ENCODE assay signal across 23 cellular contexts in genomic region chr2:162490795-162491470, GRCh38.
DNase-seq lines count a peak whose midpoint lies in the region; ATAC-seq, FAIRE-seq and TF ChIP-seq lines count a peak whose summit lies in the region.
"Had no signal": no experiment of that assay in that cellular context is flagged by ENCODE, and none has a peak within 500 bp of the region (broad histone marks: within the 10 kb centered on the region; RNA-seq: fewer than 3 reads in every experiment).

No MANE protein-coding gene starts in this region.

- H3K4me3 ChIP-seq in small intestine (ENCODE audit: low read depth in 1 of 2, low read length in 2 of 2): no peak overlapping the region
- H3K4me3 ChIP-seq: upper lobe of left lung had no signal

- no peaks in the 10 kb centered on the region for H3K27me3 ChIP-seq in foreskin keratinocyte
- H3K27me3 ChIP-seq in small intestine (ENCODE audit: control insufficient read depth in 2 of 2, insufficient read depth in 2 of 2, low read length in 2 of 2): no peaks in the 10 kb centered on the region
- H3K27me3 ChIP-seq: upper lobe of left lung had no signal

- H3K36me3 Mint-ChIP-seq in activated T-helper 1 cell treated with anti-CD3 and anti-CD28 coated beads, Interleukin-12 subunit alpha, Interleukin-12 subunit beta, Interleukin-2, Interleukin-4 antibody, amounts not matched to agents 30 ng/mL and 10 ng/mL and 1 ng/mL, durations not matched to agents 14 hours and 24 hours and 36 hours (ENCODE audit: low read depth): no peaks in the 10 kb centered on the region
- no peaks in the 10 kb centered on the region for H3K36me3 Mint-ChIP-seq in activated CD8-positive, alpha-beta memory T cell treated with anti-CD3 and anti-CD28 coated beads, Interleukin-2, amount 10 ng/mL, durations not matched to agents 7 days and 5 days
- H3K36me3 Mint-ChIP-seq: CD4-positive, alpha-beta memory T cell had no signal

- ATAC-seq in GM18517 (IDR thresholded peaks at IDR 0.05; ENCODE audit: unreplicated experiment): peak; percentile 12
- ATAC-seq in GM21619 (IDR thresholded peaks at IDR 0.05; ENCODE audit: unreplicated experiment): peak; percentile 14
- peak; percentile 10 for ATAC-seq in foreskin keratinocyte
- no peak for ATAC-seq in activated CD8-positive, alpha-beta memory T cell treated with anti-CD3 and anti-CD28 coated beads, Interleukin-2, amount 10 ng/mL, durations not matched to agents 7 days and 5 days
- ATAC-seq: activated CD8-positive, alpha-beta T cell treated with anti-CD3 and anti-CD28 coated beads for 36 hours; Panc1; SK-N-SH treated with all-trans-retinoic acid at 6 μM for 48 hours had no signal

- H3K27ac Mint-ChIP-seq in activated T-helper 1 cell treated with anti-CD3 and anti-CD28 coated beads, Interleukin-12 subunit alpha, Interleukin-12 subunit beta, Interleukin-2, Interleukin-4 antibody, amounts not matched to agents 30 ng/mL and 10 ng/mL and 1 ng/mL, durations not matched to agents 14 hours and 24 hours and 36 hours: no peak overlapping the region
- H3K27ac Mint-ChIP-seq in activated CD8-positive, alpha-beta memory T cell treated with anti-CD3 and anti-CD28 coated beads, Interleukin-2, amount 10 ng/mL, durations not matched to agents 7 days and 5 days: no peak overlapping the region
- H3K27ac Mint-ChIP-seq: activated B cell treated with CpG ODN at 0.5 μM for 24 hours; activated CD8-positive, alpha-beta T cell treated with anti-CD3 and anti-CD28 coated beads for 36 hours; CD4-positive, alpha-beta memory T cell had no signal

- DNase-seq in M059J (ENCODE audit: low read depth): peak; percentile 53
- no peak for DNase-seq in foreskin keratinocyte
- DNase-seq in activated T-helper 1 cell treated with anti-CD3 and anti-CD28 coated beads, Interleukin-12 subunit alpha, Interleukin-12 subunit beta, Interleukin-2, Interleukin-4 antibody, amounts not matched to agents 30 ng/mL and 10 ng/mL and 1 ng/mL, durations not matched to agents 14 hours and 24 hours and 36 hours (ENCODE audit: low spot score): no peak
- DNase-seq in activated CD4-positive, alpha-beta T cell treated with anti-CD3 and anti-CD28 coated beads, Interleukin-2, amount 50 U/mL, for 1 hour: no peak
- no peak for DNase-seq in small intestine
- no peak for DNase-seq in activated CD8-positive, alpha-beta memory T cell treated with anti-CD3 and anti-CD28 coated beads, Interleukin-2, amount 10 ng/mL, durations not matched to agents 7 days and 5 days
- DNase-seq: activated B cell treated with CpG ODN at 0.5 μM for 24 hours; activated naive CD4-positive, alpha-beta T cell treated with Interleukin-2 at 50 U/mL for 16 hours; activated T-cell treated with anti-CD3 and anti-CD28 coated beads, Interleukin-2, amount 50 U/mL, for 1 hour; amygdala; CD4-positive, alpha-beta memory T cell; GOT3; NCI-H146; occipital lobe; stimulated activated CD4-positive, alpha-beta T cell treated with anti-CD3 and anti-CD28 coated beads, Interleukin-12 subunit alpha, Interleukin-12 subunit beta, amount 100 ng/mL, for 4 hours; T-helper 9 cell had no signal

- WGBS in small intestine, 3 donors: 86 to 90% (median 89%) methylated on average over 7 of the region's 7 CpGs

- H3K4me1 ChIP-seq in foreskin keratinocyte (no peaks in the 10 kb centered on the region), small intestine (ENCODE audit: control insufficient read depth in 2 of 2, insufficient read depth in 1 of 2, low read depth in 1 of 2, low read length in 1 of 2) (no peaks in the 10 kb centered on the region)
- H3K4me1 ChIP-seq: upper lobe of left lung had no signal

- H3K4me3 Mint-ChIP-seq in activated T-helper 1 cell treated with anti-CD3 and anti-CD28 coated beads, Interleukin-12 subunit alpha, Interleukin-12 subunit beta, Interleukin-2, Interleukin-4 antibody, amounts not matched to agents 30 ng/mL and 10 ng/mL and 1 ng/mL, durations not matched to agents 14 hours and 24 hours and 36 hours: no peak overlapping the region
- no peak overlapping the region for H3K4me3 Mint-ChIP-seq in activated CD8-positive, alpha-beta memory T cell treated with anti-CD3 and anti-CD28 coated beads, Interleukin-2, amount 10 ng/mL, durations not matched to agents 7 days and 5 days
- H3K4me3 Mint-ChIP-seq: activated B cell treated with CpG ODN at 0.5 μM for 24 hours; activated CD8-positive, alpha-beta T cell treated with anti-CD3 and anti-CD28 coated beads for 36 hours; CD4-positive, alpha-beta memory T cell had no signal

- no peak for TF ChIP-seq CTCF in foreskin keratinocyte (conservative IDR thresholded peaks at IDR 0.05)

- no peaks in the 10 kb centered on the region for H3K4me1 Mint-ChIP-seq in activated T-helper 1 cell treated with anti-CD3 and anti-CD28 coated beads, Interleukin-12 subunit alpha, Interleukin-12 subunit beta, Interleukin-2, Interleukin-4 antibody, amounts not matched to agents 30 ng/mL and 10 ng/mL and 1 ng/mL, durations not matched to agents 14 hours and 24 hours and 36 hours (ENCODE audit: low read depth)
- H3K4me1 Mint-ChIP-seq in activated CD8-positive, alpha-beta memory T cell treated with anti-CD3 and anti-CD28 coated beads, Interleukin-2, amount 10 ng/mL, durations not matched to agents 7 days and 5 days: no peaks in the 10 kb centered on the region
- H3K4me1 Mint-ChIP-seq: activated B cell treated with CpG ODN at 0.5 μM for 24 hours; CD4-positive, alpha-beta memory T cell had no signal

- CTCF ChIA-PET in activated CD8-positive, alpha-beta memory T cell treated with anti-CD3 and anti-CD28 coated beads, Interleukin-2, amount 10 ng/mL, durations not matched to agents 7 days and 5 days (lab: Charles Lee): no interaction called here

- peaks cover 2% of the 10 kb centered on the region for H3K9me3 ChIP-seq in small intestine (ENCODE audit: control insufficient read depth, low read depth)

- H3K36me3 ChIP-seq in small intestine (ENCODE audit: control insufficient read depth in 2 of 2, insufficient read depth in 2 of 2, low read length in 2 of 2): no peaks in the 10 kb centered on the region
- H3K36me3 ChIP-seq: upper lobe of left lung had no signal

- intact Hi-C loops in activated T-helper 1 cell treated with anti-CD3 and anti-CD28 coated beads, Interleukin-12 subunit alpha, Interleukin-12 subunit beta, Interleukin-2, Interleukin-4 antibody, amounts not matched to agents 30 ng/mL and 10 ng/mL and 1 ng/mL, durations not matched to agents 14 hours and 24 hours and 36 hours (cut with micrococcal nuclease): no loop called here

- no peak for FAIRE-seq in small intestine (lab: Jason Lieb, UNC)
- FAIRE-seq: frontal cortex had no signal

- H3K27me3 Mint-ChIP-seq in activated T-helper 1 cell treated with anti-CD3 and anti-CD28 coated beads, Interleukin-12 subunit alpha, Interleukin-12 subunit beta, Interleukin-2, Interleukin-4 antibody, amounts not matched to agents 30 ng/mL and 10 ng/mL and 1 ng/mL, durations not matched to agents 14 hours and 24 hours and 36 hours (ENCODE audit: insufficient read depth): no peaks in the 10 kb centered on the region
- H3K27me3 Mint-ChIP-seq in activated CD8-positive, alpha-beta memory T cell treated with anti-CD3 and anti-CD28 coated beads, Interleukin-2, amount 10 ng/mL, durations not matched to agents 7 days and 5 days: no peaks in the 10 kb centered on the region
- H3K27me3 Mint-ChIP-seq: activated B cell treated with CpG ODN at 0.5 μM for 24 hours; activated CD8-positive, alpha-beta T cell treated with anti-CD3 and anti-CD28 coated beads for 36 hours had no signal

- no peak overlapping the region for H3K27ac ChIP-seq in foreskin keratinocyte
- H3K27ac ChIP-seq in small intestine (ENCODE audit: low read depth in 1 of 2, low read length in 1 of 2): no peak overlapping the region
- H3K27ac ChIP-seq: upper lobe of left lung had no signal

- no peaks in the 10 kb centered on the region for H3K9me3 Mint-ChIP-seq in activated T-helper 1 cell treated with anti-CD3 and anti-CD28 coated beads, Interleukin-12 subunit alpha, Interleukin-12 subunit beta, Interleukin-2, Interleukin-4 antibody, amounts not matched to agents 30 ng/mL and 10 ng/mL and 1 ng/mL, durations not matched to agents 14 hours and 24 hours and 36 hours
- no peaks in the 10 kb centered on the region for H3K9me3 Mint-ChIP-seq in activated CD8-positive, alpha-beta memory T cell treated with anti-CD3 and anti-CD28 coated beads, Interleukin-2, amount 10 ng/mL, durations not matched to agents 7 days and 5 days (ENCODE audit: low read depth)
